Comparison of ENCODE assay signal across 2 cellular contexts in genomic region chr3:10357095-10357494, GRCh38.
TF ChIP-seq lines count a peak whose summit lies in the region.

No MANE protein-coding gene starts in this region.

TF ChIP-seq in endothelial cell of umbilical vein, 7 proteins besides CTCF, POLR2A, EP300 and RAD21:
- no peak for TF ChIP-seq POLR2AphosphoS5 (IDR thresholded peaks at IDR 0.05; ENCODE audit: insufficient read depth, low read depth, low read length)
- TF ChIP-seq GATA2 (IDR thresholded peaks at IDR 0.05; ENCODE audit: insufficient read depth, insufficient read length, low read depth, low read length), result no peak
- no peak for TF ChIP-seq MAX (IDR thresholded peaks at IDR 0.05; ENCODE audit: insufficient read depth, insufficient read length)
- TF ChIP-seq JUN (IDR thresholded peaks at IDR 0.05; ENCODE audit: borderline replicate concordance, insufficient read depth, insufficient read length, low read depth), result no peak
- TF ChIP-seq FOS (IDR thresholded peaks at IDR 0.05; ENCODE audit: borderline replicate concordance, insufficient read depth, low read length), result no peak
- TF ChIP-seq MYC (IDR thresholded peaks at IDR 0.05; ENCODE audit: low read depth, low read length), result no peak
- no peak for TF ChIP-seq EZH2 (IDR thresholded peaks at IDR 0.05; ENCODE audit: borderline replicate concordance, low read depth, low read length, severe bottlenecking)

TF ChIP-seq in HEK293T, 16 proteins besides CTCF, POLR2A, EP300 and RAD21:
- TF ChIP-seq FOXK2 (IDR thresholded peaks at IDR 0.05) (no peak), ARNT (IDR thresholded peaks at IDR 0.05) (no peak), LEF1 (IDR thresholded peaks at IDR 0.05; ENCODE audit: borderline replicate concordance) (no peak), L3MBTL2 (conservative IDR thresholded peaks at IDR 0.05) (no peak), HDGF (IDR thresholded peaks at IDR 0.05; ENCODE audit: borderline replicate concordance) (no peak), NFRKB (IDR thresholded peaks at IDR 0.05) (no peak), ZNF384 (IDR thresholded peaks at IDR 0.05) (no peak), FOXA1 (IDR thresholded peaks at IDR 0.05) (no peak), ELF4 (IDR thresholded peaks at IDR 0.05) (no peak)
- TF ChIP-seq, protein P1, sequence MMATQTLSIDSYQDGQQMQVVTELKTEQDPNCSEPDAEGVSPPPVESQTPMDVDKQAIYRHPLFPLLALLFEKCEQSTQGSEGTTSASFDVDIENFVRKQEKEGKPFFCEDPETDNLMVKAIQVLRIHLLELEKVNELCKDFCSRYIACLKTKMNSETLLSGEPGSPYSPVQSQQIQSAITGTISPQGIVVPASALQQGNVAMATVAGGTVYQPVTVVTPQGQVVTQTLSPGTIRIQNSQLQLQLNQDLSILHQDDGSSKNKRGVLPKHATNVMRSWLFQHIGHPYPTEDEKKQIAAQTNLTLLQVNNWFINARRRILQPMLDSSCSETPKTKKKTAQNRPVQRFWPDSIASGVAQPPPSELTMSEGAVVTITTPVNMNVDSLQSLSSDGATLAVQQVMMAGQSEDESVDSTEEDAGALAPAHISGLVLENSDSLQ (IDR thresholded peaks at IDR 0.05), result no peak
